1 cellular context compared by ENCODE assay signal in the genomic region with DNA sequence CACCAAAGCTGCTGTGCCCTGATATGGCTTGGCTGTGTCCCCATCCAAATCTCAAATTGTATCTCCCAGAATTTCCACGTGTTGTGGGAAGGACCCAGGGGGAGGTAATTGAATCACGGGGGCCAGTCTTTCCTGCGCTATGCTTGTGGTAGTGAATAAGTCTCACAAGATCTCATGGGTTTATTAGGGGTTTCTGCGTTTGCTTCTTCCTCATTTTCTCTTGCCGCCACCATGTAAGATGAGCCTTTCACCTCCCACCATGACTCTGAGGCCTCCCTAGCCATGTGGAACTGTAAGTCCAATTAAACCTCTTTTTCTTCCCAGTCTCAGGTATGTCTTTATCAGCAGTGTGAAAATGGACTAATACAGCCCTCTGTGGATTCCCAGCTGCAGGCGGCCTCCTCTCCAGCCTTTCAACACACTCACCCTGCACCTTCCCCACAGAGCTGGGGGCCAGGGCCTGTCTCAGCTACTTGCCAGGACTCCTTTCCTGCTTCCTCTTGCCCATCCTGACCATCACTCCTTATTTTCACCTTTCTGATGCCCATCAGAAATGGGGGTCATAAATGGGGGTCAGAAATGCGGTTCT.
TF ChIP-seq lines count a peak whose summit lies in the region.

No MANE protein-coding gene starts in this region.

TF ChIP-seq in K562, 482 proteins besides CTCF, POLR2A, EP300 and RAD21 (continued from another document):
- TF ChIP-seq MAZ (CRISPR knock-in tag; conservative IDR thresholded peaks at IDR 0.05 in 1 of 2, IDR thresholded peaks at IDR 0.05 in 1 of 2), result no peak
TF ChIP-seq in K562: peak in this region for 2.
